9 cellular contexts compared by ENCODE assay signal in genomic region chr3:107432646-107433045, GRCh38. TPM values are rescaled to one million over a fixed set of nuclear protein-coding genes. Genes with fewer than 3 reads are reported as not detected.
DNase-seq lines count a peak whose midpoint lies in the region; TF ChIP-seq lines count a peak whose summit lies in the region.
"Had no signal": no experiment of that assay in that cellular context is flagged by ENCODE, and none has a peak within 500 bp of the region (broad histone marks: within the 10 kb centered on the region; RNA-seq: fewer than 3 reads in every experiment).

No MANE protein-coding gene starts in this region.

- no peak overlapping the region for H3K56ac ChIP-seq in H9 (ENCODE audit: insufficient read length, low read depth, low read length)

- H2AFZ ChIP-seq in H9 (ENCODE audit: low read length), result no peak overlapping the region

- no peak overlapping the region for H3T11ph ChIP-seq in H9 (ENCODE audit: low read length)

- DNase-seq in H9 (no peak), RKO (ENCODE audit: low spot score) (peak; percentile 70), epithelial cell of proximal tubule (ENCODE audit: low read depth) (no peak), prostate gland (ENCODE audit: low spot score) (no peak), activated gamma-delta T cell (lab: John Stamatoyannopoulos, UW) (no peak), epidermal melanocyte (ENCODE audit: insufficient read length, low spot score) (no peak), HUDEP-2 (lab: John Stamatoyannopoulos, UW; ENCODE audit: unreplicated experiment in 76 of 76) (no peak)
- DNase-seq: NCI-H1092 treated with DMSO at 0.1 percent for 48 hours had no signal

- peaks cover 19% of the 10 kb centered on the region for H3K23me2 ChIP-seq in H9 (ENCODE audit: insufficient read length, low read depth, low read length, poor library complexity, severe bottlenecking)

- H2AK5ac ChIP-seq in H9 (ENCODE audit: insufficient read length, low read length), result no peak overlapping the region

- no peak for TF ChIP-seq CTCF in H9 (conservative IDR thresholded peaks at IDR 0.05)
- no peak for TF ChIP-seq CTCF in epithelial cell of proximal tubule (conservative IDR thresholded peaks at IDR 0.05; ENCODE audit: low read depth, low read length)
- no peak for TF ChIP-seq CTCF in prostate gland (IDR thresholded peaks at IDR 0.05)

- H3K79me1 ChIP-seq in H9 (ENCODE audit: insufficient read depth, low read depth, low read length, poor library complexity, severe bottlenecking), result no peaks in the 10 kb centered on the region

- H3K14ac ChIP-seq in H9 (ENCODE audit: insufficient read depth, low read length), result no peak overlapping the region

- no peak overlapping the region for H2BK12ac ChIP-seq in H9 (ENCODE audit: insufficient read length, low read depth, low read length)

- H4K20me1 ChIP-seq in H9 (ENCODE audit: control insufficient read depth, insufficient read depth, insufficient read length), result no peaks in the 10 kb centered on the region

- H3K27ac Mint-ChIP-seq in H9, result no peak overlapping the region

- H3K4ac ChIP-seq in H9 (ENCODE audit: low read depth, low read length), result no peak overlapping the region

- no peak overlapping the region for H4K5ac ChIP-seq in H9 (ENCODE audit: insufficient read length, low read depth, low read length)

- no peak for TF ChIP-seq POLR2A in prostate gland (IDR thresholded peaks at IDR 0.05)

- no peaks in the 10 kb centered on the region for H3K9me3 Mint-ChIP-seq in H9

- no peak overlapping the region for H2BK20ac ChIP-seq in H9 (ENCODE audit: low read depth, low read length, poor library complexity, severe bottlenecking)

- intact Hi-C loops in prostate gland (cut with DNase I), result loop anchor here (10.0 kb wide), 1 partner anchor 252 kb away; no protein-coding TSS in a partner anchor

- H3K27me3 ChIP-seq in H9 (ENCODE audit: insufficient read depth, low read length) (peaks cover 8% of the 10 kb centered on the region; the same call in 1 of the 2 replicates), prostate gland (replicated peaks; ENCODE audit: insufficient read depth) (no peaks in the 10 kb centered on the region)

- peaks cover 15 to 16% of the 10 kb centered on the region in 2 experiments for H3K4me1 Mint-ChIP-seq in H9

- peaks cover 36% of the 10 kb centered on the region for H3K27me3 Mint-ChIP-seq in H9 (ENCODE audit: low read depth)

- no peak overlapping the region for H2BK15ac ChIP-seq in H9 (ENCODE audit: low read depth, low read length)

- H3K36me3 Mint-ChIP-seq in H9 (ENCODE audit: insufficient read depth in 1 of 3, low read depth in 3 of 3), result no peaks in the 10 kb centered on the region

- peak overlapping the region; percentile 64 for H3K4me3 ChIP-seq in epithelial cell of proximal tubule (ENCODE audit: low read depth, low read length)
- peak overlapping the region in 1 of 2 donors; percentile 68 for H3K4me3 ChIP-seq in prostate gland

- no peaks in the 10 kb centered on the region for H3K79me2 ChIP-seq in H9 (ENCODE audit: insufficient read depth, low read length)

- no peak overlapping the region for H4K8ac ChIP-seq in H9 (replicated peaks; ENCODE audit: insufficient read length, low read depth, low read length)

- no peak overlapping the region for H2BK5ac ChIP-seq in H9 (ENCODE audit: insufficient read length, low read length)

- no peak overlapping the region for H3K23ac ChIP-seq in H9 (ENCODE audit: insufficient read length, low read depth, low read length)

- H3K36me3 ChIP-seq in prostate gland, result no peaks in the 10 kb centered on the region

- no peak overlapping the region for H4K91ac ChIP-seq in H9 (ENCODE audit: insufficient read length, low read depth, low read length)

- H3K4me1 ChIP-seq in H9 (ENCODE audit: insufficient read depth, low read length) (no peaks in the 10 kb centered on the region), prostate gland (replicated peaks) (no peaks in the 10 kb centered on the region)

- no peaks in the 10 kb centered on the region for H3K9me3 ChIP-seq in H9 (ENCODE audit: control insufficient read depth, low read depth, low read length)
- no peaks in the 10 kb centered on the region for H3K9me3 ChIP-seq in prostate gland

- no peak overlapping the region for H3K4me2 ChIP-seq in H9 (ENCODE audit: insufficient read depth, insufficient read length, low read length)

- no peak overlapping the region for H2BK120ac ChIP-seq in H9 (ENCODE audit: low read depth, low read length, poor library complexity, severe bottlenecking)

- no peak overlapping the region for H3K27ac ChIP-seq in H9 (ENCODE audit: insufficient read length, low read depth, low read length)
- peak overlapping the region; percentile 97 to 98 for H3K27ac ChIP-seq in prostate gland

- WGBS in H9 (ENCODE audit: extremely low coverage, insufficient read length, low lambda C conversion rate), result no CpG with 5 or more reads among the region's 8 CpGs
- 55% methylated on average over 8 of the region's 8 CpGs for WGBS in prostate gland

- no peak overlapping the region for H3K18ac ChIP-seq in H9 (ENCODE audit: insufficient read length, low read depth, low read length)

- peak overlapping the region; percentile 98 for H3K9ac ChIP-seq in H9 (ENCODE audit: extremely low read depth, insufficient read length, low read length)

- H3K4me3 Mint-ChIP-seq in H9, result peak overlapping the region; percentile 87 to 92

RNA-seq across cellular contexts. Expression of gene CCDC54, which starts 55.4 kb away (rescaled TPM):
- not detected in 2 replicates for total RNA-seq in H9 (2021)
- not detected in 2 replicates for total RNA-seq in epithelial cell of proximal tubule
- 1 to 10 TPM in 1 of 2 donors, not detected in 1; 5.4 TPM for total RNA-seq in prostate gland
- total RNA-seq: mononuclear cell had no signal
